ENCODE assay signal across 11 cellular contexts in the genomic region with DNA sequence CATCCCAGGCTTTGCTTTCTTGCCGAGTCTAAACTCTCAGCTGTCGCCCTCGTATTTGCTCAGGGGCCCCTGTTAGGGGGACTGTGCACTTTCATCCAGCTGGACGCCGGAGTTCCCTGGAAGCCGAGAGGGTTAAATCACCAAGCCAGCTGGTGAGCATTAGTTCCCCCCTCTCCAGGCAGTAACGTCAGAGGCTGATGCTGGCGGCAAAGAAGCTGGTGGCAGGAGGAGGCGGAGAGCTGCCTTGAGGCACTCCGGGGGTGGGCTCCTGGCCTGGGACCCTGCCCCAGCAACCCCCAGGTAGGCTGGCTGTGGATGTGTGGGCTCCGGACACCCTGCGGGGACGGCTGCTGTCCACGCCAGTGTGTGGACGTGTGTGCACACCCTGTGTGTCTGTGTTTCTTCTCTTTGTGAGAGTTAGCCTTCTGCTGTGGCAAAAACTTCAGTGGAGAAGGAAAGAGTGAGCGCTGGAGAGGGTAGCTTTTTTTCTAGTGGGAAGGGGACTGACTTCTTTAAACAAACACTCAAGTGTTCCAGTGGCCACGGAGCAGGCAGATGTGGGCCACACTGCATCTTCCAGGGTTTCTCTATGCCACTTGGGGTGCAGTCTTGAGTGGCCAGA.
A peak's percentile ranks its signal among the peaks of the same experiment; 100 is the strongest.
DNase-seq lines count a peak whose midpoint lies in the region; ATAC-seq and TF ChIP-seq lines count a peak whose summit lies in the region.
"Had no signal": no experiment of that assay in that cellular context is flagged by ENCODE, and none has a peak within 500 bp of the region (broad histone marks: within the 10 kb centered on the region; RNA-seq: fewer than 3 reads in every experiment).

No MANE protein-coding gene starts in this region.

- no peak overlapping the region for H3K4me3 ChIP-seq in cardiac muscle cell
- H3K4me3 ChIP-seq in gastrocnemius medialis: no peak overlapping the region
- H3K4me3 ChIP-seq in esophagus squamous epithelium: peak overlapping the region in 1 of 4 donors; percentile 29
- H3K4me3 ChIP-seq: K562 had no signal

- in situ Hi-C loops in gastrocnemius medialis (cut with MboI; ENCODE audit: low sequenced_read_pairs in 4 of 4): no loop called here

- H3K27me3 ChIP-seq in cardiac muscle cell (no peaks in the 10 kb centered on the region), gastrocnemius medialis (no peaks in the 10 kb centered on the region), esophagus squamous epithelium (peaks cover 0 to 56% (median 0%) of the 10 kb centered on the region in 4 donors)

- H3K36me3 ChIP-seq in cardiac muscle cell (no peaks in the 10 kb centered on the region), gastrocnemius medialis (no peaks in the 10 kb centered on the region), esophagus squamous epithelium (no peaks in the 10 kb centered on the region)

- 40 to 62% methylated on average over 7 to 8 of the region's 17 CpGs for WGBS in esophagus squamous epithelium, 2 donors

- ATAC-seq in gastrocnemius medialis: peak; percentile 11 to 30
- no peak for ATAC-seq in HG03097 (IDR thresholded peaks at IDR 0.05; ENCODE audit: low FRiP score, unreplicated experiment)
- ATAC-seq: K562 had no signal

- TF ChIP-seq CTCF in cardiac muscle cell (IDR thresholded peaks at IDR 0.05; ENCODE audit: low read depth, low read length) (no peak), gastrocnemius medialis (IDR thresholded peaks at IDR 0.05 in 4 of 5, conservative IDR thresholded peaks at IDR 0.05 in 1 of 5) (no peak), esophagus squamous epithelium (IDR thresholded peaks at IDR 0.05) (no peak)

- intact Hi-C loops in gastrocnemius medialis (cut with DNase I; ENCODE audit: low total_unique reads) (no loop called here), esophagus squamous epithelium (cut with DNase I) (no loop called here)

- DNase-seq in GM03348 (ENCODE audit: low spot score): peak; percentile 63
- peak; percentile 34 for DNase-seq in RPMI8226
- peak; percentile 65 to 73 for DNase-seq in cardiac muscle cell (ENCODE audit: low read depth in 1 of 2, low spot score in 1 of 2)
- DNase-seq in gastrocnemius medialis: no peak
- no peak for DNase-seq in esophagus squamous epithelium (lab: John Stamatoyannopoulos, UW)
- DNase-seq in HuH-7 (ENCODE audit: low spot score): no peak
- DNase-seq in activated T-cell treated with anti-CD3 and anti-CD28 coated beads, Interleukin-2, amount 50 U/mL, for 1 hour: no peak
- DNase-seq: activated effector memory CD4-positive, alpha-beta T cell treated with anti-CD3 and anti-CD28 coated beads, Interleukin-2, amount 50 U/mL, for 16 hours; stimulated activated CD4-positive, alpha-beta T cell treated with anti-CD3 and anti-CD28 coated beads, Interleukin-4, amount 100 ng/mL, for 4 hours had no signal

- no peak for TF ChIP-seq POLR2A in gastrocnemius medialis (IDR thresholded peaks at IDR 0.05)
- TF ChIP-seq POLR2A in esophagus squamous epithelium (IDR thresholded peaks at IDR 0.05): no peak

- no peaks in the 10 kb centered on the region for H3K9me3 ChIP-seq in cardiac muscle cell (ENCODE audit: low read depth)
- no peaks in the 10 kb centered on the region for H3K9me3 ChIP-seq in gastrocnemius medialis
- H3K9me3 ChIP-seq in esophagus squamous epithelium: no peaks in the 10 kb centered on the region

- peak overlapping the region; percentile 15 for H3K27ac ChIP-seq in cardiac muscle cell
- no peak overlapping the region for H3K27ac ChIP-seq in gastrocnemius medialis
- no peak overlapping the region for H3K27ac ChIP-seq in esophagus squamous epithelium

- H3K4me1 ChIP-seq in cardiac muscle cell (ENCODE audit: low read depth) (peaks cover 31% of the 10 kb centered on the region), gastrocnemius medialis (no peaks in the 10 kb centered on the region), esophagus squamous epithelium (peaks cover 3 to 28% (median 14%) of the 10 kb centered on the region in 3 donors)

Comparison
In these comparisons a context has a peak if more than half of its experiments do, and no peak if none do; other contexts are left out.
1. DNase-seq: peak in GM03348 (single experiment), RPMI8226 (single experiment) and cardiac muscle cell (2 of 2); none in gastrocnemius medialis (0 of 2), esophagus squamous epithelium (single experiment), HuH-7 (single experiment) and activated T-cell treated with anti-CD3 and anti-CD28 coated beads, Interleukin-2, amount 50 U/mL, for 1 hour (single experiment).